In genomic region chr20:37308098-37309050, GRCh38 we compare ENCODE assay signal across 8 cellular contexts. TPM values are rescaled to one million over a fixed set of nuclear protein-coding genes. Genes with fewer than 3 reads are reported as not detected.
DNase-seq lines count a peak whose midpoint lies in the region; ATAC-seq and TF ChIP-seq lines count a peak whose summit lies in the region.

No MANE protein-coding gene starts in this region.

- CTCF ChIA-PET in PC-3 (lab: Charles Lee), result interaction anchor here (0.6 kb wide), 1 partner anchor 22 kb away, joined by 3 read pairs; no protein-coding TSS in a partner anchor

- H4K20me1 ChIP-seq in MM.1S (ENCODE audit: insufficient read depth, low read length), result no peaks in the 10 kb centered on the region
- no peaks in the 10 kb centered on the region for H4K20me1 ChIP-seq in PC-3 (ENCODE audit: low read length)

- H3K4me2 ChIP-seq in MM.1S (ENCODE audit: low read depth, low read length) (peak overlapping the region; percentile 82), PC-3 (ENCODE audit: low read length) (no peak overlapping the region)

- H2AFZ ChIP-seq in MM.1S (ENCODE audit: low read length), result peak overlapping the region; percentile 42; the same call in 1 of the 2 replicates
- no peak overlapping the region for H2AFZ ChIP-seq in PC-3 (ENCODE audit: low read length)

- no TSS peak for BruUV-seq in PC-3 (replicated peaks; lab: Mats Ljungman, UMichigan)

- H3K36me3 ChIP-seq in MM.1S (replicated peaks; ENCODE audit: insufficient read depth, low read length) (no peaks in the 10 kb centered on the region), muscle layer of duodenum (ENCODE audit: control insufficient read depth in 1 of 2, insufficient read depth in 2 of 2, low read length in 2 of 2) (peaks cover 0 to 32% of the 10 kb centered on the region in 2 donors), PC-3 (ENCODE audit: low read depth, low read length) (peaks cover 12% of the 10 kb centered on the region)
- peaks cover 20% of the 10 kb centered on the region for H3K36me3 ChIP-seq in effector memory CD4-positive, alpha-beta T cell (ENCODE audit: control insufficient read depth, insufficient read depth, low read length)

- intact Hi-C loops in PC-3 (cut with micrococcal nuclease), result no loop called here

- H3K9me2 ChIP-seq in MM.1S (replicated peaks; ENCODE audit: insufficient read depth, low read length) (no peaks in the 10 kb centered on the region), PC-3 (replicated peaks; ENCODE audit: low read length) (no peaks in the 10 kb centered on the region)

- H3K79me2 ChIP-seq in MM.1S (ENCODE audit: low read length) (peaks cover 30% of the 10 kb centered on the region), PC-3 (ENCODE audit: low read length) (peaks cover 5% of the 10 kb centered on the region; the same call in 1 of the 2 replicates)

- TF ChIP-seq CTCF in MM.1S (IDR thresholded peaks at IDR 0.05; ENCODE audit: low read length) (no peak), PC-3 (conservative IDR thresholded peaks at IDR 0.05; ENCODE audit: low read depth, low read length) (no peak), foreskin fibroblast (IDR thresholded peaks at IDR 0.05; ENCODE audit: low read depth, low read length) (no peak)

- H3K4me3 ChIP-seq in MM.1S (ENCODE audit: low read length) (peak overlapping the region; percentile 23), muscle layer of duodenum (ENCODE audit: low read depth in 1 of 2, low read length in 2 of 2) (no peak overlapping the region), PC-3 (ENCODE audit: low read length) (no peak overlapping the region), foreskin fibroblast (ENCODE audit: low read depth in 1 of 2, low read length in 2 of 2) (no peak overlapping the region)
- no peak overlapping the region for H3K4me3 ChIP-seq in effector memory CD4-positive, alpha-beta T cell (ENCODE audit: insufficient read depth, low read depth, low read length, poor library complexity, severe bottlenecking)

- H3K9ac ChIP-seq in MM.1S (ENCODE audit: low read length) (peak overlapping the region; percentile 66), PC-3 (ENCODE audit: low read length) (no peak overlapping the region)

- H3K9me3 ChIP-seq in MM.1S (replicated peaks; ENCODE audit: insufficient read depth, low read length) (no peaks in the 10 kb centered on the region), muscle layer of duodenum (ENCODE audit: control insufficient read depth in 1 of 2, low read length in 2 of 2) (no peaks in the 10 kb centered on the region), PC-3 (ENCODE audit: low read length) (no peaks in the 10 kb centered on the region)
- no peaks in the 10 kb centered on the region for H3K9me3 ChIP-seq in effector memory CD4-positive, alpha-beta T cell (ENCODE audit: control insufficient read depth, low read length)

- peak; percentile 92 for DNase-seq in MM.1S
- DNase-seq in PC-3, result no peak
- no peak for DNase-seq in CD1c-positive myeloid dendritic cell (ENCODE audit: extremely low spot score)
- DNase-seq in foreskin fibroblast, result no peak
- DNase-seq in effector memory CD4-positive, alpha-beta T cell, result no peak

- ATAC-seq in GM18861 (IDR thresholded peaks at IDR 0.05; ENCODE audit: unreplicated experiment) (peak; percentile 86), GM21737 (IDR thresholded peaks at IDR 0.05; ENCODE audit: unreplicated experiment) (peak; percentile 82), PC-3 (no peak)

- H3K27ac ChIP-seq in MM.1S (ENCODE audit: low read length) (peak overlapping the region; percentile 95), muscle layer of duodenum (ENCODE audit: low read length) (peak overlapping the region; percentile 67), PC-3 (ENCODE audit: low read length) (no peak overlapping the region)
- no peak overlapping the region for H3K27ac ChIP-seq in effector memory CD4-positive, alpha-beta T cell (ENCODE audit: insufficient read depth, low read length, poor library complexity, severe bottlenecking)

- H3K4me1 ChIP-seq in MM.1S (ENCODE audit: low read length) (peaks cover 20% of the 10 kb centered on the region), muscle layer of duodenum (ENCODE audit: control insufficient read depth in 1 of 2, insufficient read depth in 2 of 2, low read length in 2 of 2) (peaks cover 16 to 20% of the 10 kb centered on the region in 2 donors), PC-3 (ENCODE audit: insufficient read depth, low read length) (no peaks in the 10 kb centered on the region)
- no peaks in the 10 kb centered on the region for H3K4me1 ChIP-seq in effector memory CD4-positive, alpha-beta T cell (ENCODE audit: control insufficient read depth, insufficient read depth, low read length, poor library complexity, severe bottlenecking)

- H3F3A ChIP-seq in MM.1S (ENCODE audit: insufficient read depth, low read length) (peaks cover 17% of the 10 kb centered on the region), PC-3 (ENCODE audit: low read length, unreplicated experiment) (no peaks in the 10 kb centered on the region)

- POLR2A ChIA-PET in PC-3 (lab: Charles Lee; ENCODE audit: unreplicated experiment), result no interaction called here

- no peaks in the 10 kb centered on the region for H3K27me3 ChIP-seq in MM.1S (replicated peaks; ENCODE audit: insufficient read depth, low read length)
- H3K27me3 ChIP-seq in muscle layer of duodenum (ENCODE audit: low read depth, low read length), result no peaks in the 10 kb centered on the region
- no peaks in the 10 kb centered on the region for H3K27me3 ChIP-seq in PC-3 (ENCODE audit: low read length)
- no peaks in the 10 kb centered on the region for H3K27me3 ChIP-seq in effector memory CD4-positive, alpha-beta T cell (replicated peaks; ENCODE audit: control insufficient read depth, insufficient read depth, low read length, poor library complexity, severe bottlenecking)

RNA-seq across cellular contexts. Expression of gene MANBAL, which starts 18.9 kb away (rescaled TPM):
- 21.9 and 27.5 TPM in 2 replicates for total RNA-seq in PC-3 (2014; rRNA removed)

RNA-seq across cellular contexts. Expression of gene SRC, which starts 37.6 kb away (rescaled TPM):
- 55.6 and 82.1 TPM in 2 replicates for total RNA-seq in PC-3 (2014; rRNA removed)

RNA-seq across cellular contexts. Expression of gene GHRH, which starts 46.8 kb away (rescaled TPM):
- total RNA-seq in PC-3 (2014; rRNA removed), result not detected in 2 replicates

Comparison
In these comparisons a context has a peak if more than half of its experiments do, and no peak if none do; other contexts are left out.
1. H3K27ac ChIP-seq: peak in MM.1S (single experiment) and muscle layer of duodenum (single experiment); none in PC-3 (single experiment) and effector memory CD4-positive, alpha-beta T cell (single experiment).